12 cellular contexts compared by ENCODE assay signal in genomic region chr4:16893141-16893571, GRCh38. TPM values are rescaled to one million over a fixed set of nuclear protein-coding genes. Genes with fewer than 3 reads are reported as not detected.
DNase-seq lines count a peak whose midpoint lies in the region; ATAC-seq and TF ChIP-seq lines count a peak whose summit lies in the region.
"Had no signal": no experiment of that assay in that cellular context is flagged by ENCODE, and none has a peak within 500 bp of the region (broad histone marks: within the 10 kb centered on the region; RNA-seq: fewer than 3 reads in every experiment).

No MANE protein-coding gene starts in this region.

- no peak for DNase-seq in CD4-positive, alpha-beta T cell
- DNase-seq in IMR-90 = peak; percentile 34
- DNase-seq in endodermal cell = no peak
- DNase-seq: DND-41, NCI-H510A treated with DMSO at 0.1 percent for 48 hours had no signal

- H2AFZ ChIP-seq in IMR-90 (replicated peaks; ENCODE audit: low read length, poor library complexity) (no peak overlapping the region), neuron (ENCODE audit: low read depth, low read length) (peak overlapping the region; percentile 80)

- H3K36me3 Mint-ChIP-seq in CD4-positive, alpha-beta T cell (ENCODE audit: low read depth) = no peaks in the 10 kb centered on the region
- H3K36me3 Mint-ChIP-seq in endodermal cell (ENCODE audit: low read depth) = no peaks in the 10 kb centered on the region

- peak overlapping the region in 1 of 2 experiments; percentile 29; a peak in 2 of 4 replicates for H4K8ac ChIP-seq in IMR-90 (ENCODE audit: low read depth in 2 of 2, low read length in 2 of 2)

- intact Hi-C loops in CD4-positive, alpha-beta T cell (cut with DNase I, micrococcal nuclease) = no loop called here
- intact Hi-C loops in IMR-90 (cut with micrococcal nuclease) = loop anchor here (10.0 kb wide), 3 partner anchors 268 to 598 kb away; no protein-coding TSS in a partner anchor

- no peak for TF ChIP-seq POLR2A in IMR-90 (IDR thresholded peaks at IDR 0.05; ENCODE audit: low read depth, low read length)

- no peak for ATAC-seq in CD4-positive, alpha-beta T cell (ENCODE audit: poor library complexity)
- ATAC-seq in IMR-90 (ENCODE audit: low read depth) = no peak; the same call in 1 of the 2 replicates
- ATAC-seq in GM21786 (IDR thresholded peaks at IDR 0.05; ENCODE audit: unreplicated experiment) = no peak
- ATAC-seq in HG03280 (IDR thresholded peaks at IDR 0.05; ENCODE audit: unreplicated experiment) = no peak
- no peak for ATAC-seq in GM18858 (IDR thresholded peaks at IDR 0.05; ENCODE audit: unreplicated experiment)
- ATAC-seq in GM18517 (IDR thresholded peaks at IDR 0.05; ENCODE audit: unreplicated experiment) = no peak
- ATAC-seq: esophagus mucosa, K562 had no signal

- dilution Hi-C loops in IMR-90 (cut with HindIII; ENCODE audit: low sequenced_read_pairs, unreplicated experiment) = no loop called here

- peak overlapping the region; percentile 18; the same call in 1 of the 2 replicates for H3K56ac ChIP-seq in IMR-90 (ENCODE audit: extremely low read depth, insufficient read depth, low read length)

- H2BK5ac ChIP-seq in IMR-90 (ENCODE audit: low read depth, low read length, poor library complexity, severe bottlenecking) = peak overlapping the region; percentile 53

- no peaks in the 10 kb centered on the region for H3K36me3 ChIP-seq in IMR-90 (ENCODE audit: control insufficient read depth, insufficient read depth, low read length)
- H3K36me3 ChIP-seq in endodermal cell (ENCODE audit: control insufficient read depth, insufficient read depth, low read length) = no peaks in the 10 kb centered on the region
- H3K36me3 ChIP-seq in neuron (ENCODE audit: insufficient read depth, low read length) = no peaks in the 10 kb centered on the region

- BruUV-seq in IMR-90 (replicated peaks; lab: Mats Ljungman, UMichigan) = no TSS peak

- CTCF ChIA-PET in CD4-positive, alpha-beta T cell (lab: Charles Lee) = interaction anchor here (1.1 kb wide), 1 partner anchor 16 kb away, joined by 3 read pairs; no protein-coding TSS in a partner anchor
- CTCF ChIA-PET in IMR-90 (lab: Yijun Ruan, JAX) = interaction anchor here (0.7 to 1.5 kb wide), 3 partner anchors 18 to 35 kb away, joined by 3 to 5 read pairs (median 4); no protein-coding TSS in a partner anchor

- no peak overlapping the region for H3K14ac ChIP-seq in IMR-90 (replicated peaks; ENCODE audit: low read depth, low read length)

- H3K27ac Mint-ChIP-seq in CD4-positive, alpha-beta T cell = peak overlapping the region; percentile 66
- peak overlapping the region; percentile 81 for H3K27ac Mint-ChIP-seq in endodermal cell

- H3K9ac ChIP-seq in IMR-90 (ENCODE audit: low read depth, low read length) (0 out of 2 replicates have a peak overlapping the region, but pooled peaks have one; percentile 23), endodermal cell (ENCODE audit: extremely low read depth, low read length, poor library complexity, severe bottlenecking) (no peak overlapping the region)

- no peaks in the 10 kb centered on the region for H3K9me3 ChIP-seq in CD4-positive, alpha-beta T cell (ENCODE audit: control insufficient read depth, low read length)
- H3K9me3 ChIP-seq in IMR-90 (ENCODE audit: control insufficient read depth, insufficient read depth, low read length) = no peaks in the 10 kb centered on the region
- no peaks in the 10 kb centered on the region for H3K9me3 ChIP-seq in endodermal cell (ENCODE audit: control insufficient read depth, low read length)
- no peaks in the 10 kb centered on the region for H3K9me3 ChIP-seq in neuron (ENCODE audit: low read length)

- TF ChIP-seq RAD21 in IMR-90 (IDR thresholded peaks at IDR 0.05; ENCODE audit: low read length) = no peak

- peak overlapping the region; percentile 41; the same call in 1 of the 2 replicates for H4K5ac ChIP-seq in IMR-90 (ENCODE audit: low read depth, low read length)

- peaks cover 12% of the 10 kb centered on the region for H3K27me3 ChIP-seq in CD4-positive, alpha-beta T cell (ENCODE audit: control insufficient read depth, insufficient read depth, low read length)
- no peaks in the 10 kb centered on the region for H3K27me3 ChIP-seq in IMR-90 (ENCODE audit: control insufficient read depth, insufficient read depth, low read length)
- no peaks in the 10 kb centered on the region for H3K27me3 ChIP-seq in endodermal cell (ENCODE audit: control insufficient read depth, insufficient read depth, low read length, poor library complexity, severe bottlenecking)
- no peaks in the 10 kb centered on the region for H3K27me3 ChIP-seq in neuron (ENCODE audit: insufficient read depth, low read length)

- WGBS in IMR-90 (ENCODE audit: extremely low coverage in 2 of 2, insufficient read length in 1 of 2), 2 experiments = no CpG with 5 or more reads among the region's 1 CpG
- WGBS in endodermal cell (ENCODE audit: insufficient coverage in 1 of 2, insufficient read length in 1 of 2), 2 experiments = no CpG with 5 or more reads among the region's 1 CpG

- H3K27me3 Mint-ChIP-seq in CD4-positive, alpha-beta T cell = peaks cover 15% of the 10 kb centered on the region
- no peaks in the 10 kb centered on the region for H3K27me3 Mint-ChIP-seq in endodermal cell (ENCODE audit: insufficient read depth)

- no peak overlapping the region for H2BK20ac ChIP-seq in IMR-90 (ENCODE audit: low read depth, low read length)

- no peaks in the 10 kb centered on the region for H4K20me1 ChIP-seq in IMR-90 (ENCODE audit: insufficient read depth, low read length)

- POLR2A ChIA-PET in CD4-positive, alpha-beta T cell (lab: Charles Lee) = no interaction called here
- POLR2A ChIA-PET in IMR-90 (lab: Charles Lee; ENCODE audit: unreplicated experiment) = no interaction called here

- H3K4me1 Mint-ChIP-seq in CD4-positive, alpha-beta T cell (ENCODE audit: low read depth) = peaks cover 52% of the 10 kb centered on the region
- H3K4me1 Mint-ChIP-seq in endodermal cell = peaks cover 49% of the 10 kb centered on the region

- H3K79me1 ChIP-seq in IMR-90 (ENCODE audit: low read depth in 1 of 2, low read length in 2 of 2) = peaks cover 12 to 36% of the 10 kb centered on the region in 2 experiments; a peak in 3 of 4 replicates

- in situ Hi-C loops in IMR-90 (cut with MboI; ENCODE audit: low sequenced_read_pairs) = no loop called here

- H3K4me1 ChIP-seq in IMR-90 (ENCODE audit: control insufficient read depth, insufficient read depth, low read length) = peaks cover 1% of the 10 kb centered on the region; the same call in 1 of the 2 replicates
- peaks cover 3% of the 10 kb centered on the region for H3K4me1 ChIP-seq in endodermal cell (ENCODE audit: control insufficient read depth, insufficient read depth, low read length)
- peaks cover 42% of the 10 kb centered on the region for H3K4me1 ChIP-seq in neuron (ENCODE audit: insufficient read depth, low read length)

- H2BK15ac ChIP-seq in IMR-90 (ENCODE audit: low read depth, low read length) = no peak overlapping the region

- peak overlapping the region; percentile 31 for H3K4me3 Mint-ChIP-seq in CD4-positive, alpha-beta T cell
- peak overlapping the region; percentile 2 for H3K4me3 Mint-ChIP-seq in endodermal cell

- TF ChIP-seq CTCF in CD4-positive, alpha-beta T cell (IDR thresholded peaks at IDR 0.05) = no peak
- TF ChIP-seq CTCF in IMR-90 (conservative IDR thresholded peaks at IDR 0.05; ENCODE audit: low read depth, low read length) = no peak
- TF ChIP-seq CTCF in endodermal cell (conservative IDR thresholded peaks at IDR 0.05) = no peak

- peak overlapping the region; percentile 11; the same call in 1 of the 2 replicates for H3K23ac ChIP-seq in IMR-90 (ENCODE audit: low read depth, low read length)

- peak overlapping the region; percentile 59 for H3K18ac ChIP-seq in IMR-90 (ENCODE audit: low read depth, low read length)

- H3K9me3 Mint-ChIP-seq in CD4-positive, alpha-beta T cell = no peaks in the 10 kb centered on the region
- no peaks in the 10 kb centered on the region for H3K9me3 Mint-ChIP-seq in endodermal cell

- no peak overlapping the region for H2AK5ac ChIP-seq in IMR-90 (ENCODE audit: low read depth, low read length)

- H3K27ac ChIP-seq in CD4-positive, alpha-beta T cell (ENCODE audit: low read depth, low read length) = no peak overlapping the region
- H3K27ac ChIP-seq in IMR-90 (ENCODE audit: insufficient read depth, low read length) = peak overlapping the region; percentile 65; the same call in 1 of the 2 replicates
- peak overlapping the region; percentile 35 for H3K27ac ChIP-seq in endodermal cell (ENCODE audit: low read depth, low read length)

- H3K4me3 ChIP-seq in IMR-90 (ENCODE audit: insufficient read depth, low read depth, low read length) (peak overlapping the region; percentile 10; the same call in 1 of the 2 replicates), endodermal cell (ENCODE audit: low read length) (peak overlapping the region; percentile 51), neuron (ENCODE audit: low read length) (no peak overlapping the region)
- H3K4me3 ChIP-seq: K562 had no signal

- H4K91ac ChIP-seq in IMR-90 (ENCODE audit: insufficient read depth, low read depth, low read length) = no peak overlapping the region

- no peak overlapping the region; the same call in 1 of the 2 replicates for H3K4ac ChIP-seq in IMR-90 (ENCODE audit: low read depth, low read length)

- H3K4me2 ChIP-seq in IMR-90 (ENCODE audit: low read depth, low read length) = peak overlapping the region; percentile 74

- no peak overlapping the region for H2AK9ac ChIP-seq in IMR-90 (replicated peaks; ENCODE audit: low read depth, low read length, poor library complexity)

- peak overlapping the region; percentile 69; the same call in 1 of the 2 replicates for H2BK120ac ChIP-seq in IMR-90 (ENCODE audit: low read depth, low read length)

- H3K9me1 ChIP-seq in IMR-90 (ENCODE audit: insufficient read depth, low read length) = no peaks in the 10 kb centered on the region

TF ChIP-seq in IMR-90, 13 proteins besides CTCF, POLR2A, EP300 and RAD21:
- TF ChIP-seq MAZ (IDR thresholded peaks at IDR 0.05; ENCODE audit: borderline replicate concordance, low read depth, low read length) (no peak), SMC3 (IDR thresholded peaks at IDR 0.05; ENCODE audit: low read depth, low read length) (no peak), FOS (IDR thresholded peaks at IDR 0.05; ENCODE audit: low read depth, low read length) (no peak), MXI1 (IDR thresholded peaks at IDR 0.05; ENCODE audit: borderline replicate concordance, low read depth, low read length) (no peak), CHD1 (IDR thresholded peaks at IDR 0.05; ENCODE audit: low read depth, low read length) (no peak)

RNA-seq across cellular contexts. Expression of gene LDB2, which starts 5.3 kb away (rescaled TPM):
- not detected for total RNA-seq in CD4-positive, alpha-beta T cell
- total RNA-seq in IMR-90 (2012; rRNA removed) = 92.8 and 116 TPM in 2 replicates
- polyA plus RNA-seq in IMR-90 (2012; rRNA removed) = 54.7 and 67.9 TPM in 2 replicates
- polyA plus RNA-seq in IMR-90 (2012; cell fraction: cytosol; rRNA removed) = 46.8 and 76.7 TPM in 2 replicates
- polyA plus RNA-seq in IMR-90 (2012; cell fraction: nucleus; rRNA removed; ENCODE audit: low replicate concordance) = 29.8 and 111 TPM in 2 replicates
- total RNA-seq in endodermal cell = 10 to 100 TPM; 11.4 to 14.5 TPM
- 25.9 TPM for polyA plus RNA-seq in endodermal cell (2013, experiment 1 of 2)
- 26.5 TPM for polyA plus RNA-seq in endodermal cell (2013, experiment 2 of 2)

Comparison
In these comparisons a context has a peak if more than half of its experiments do, and no peak if none do; other contexts are left out.
1. RNA of gene LDB2, which starts 5.3 kb away (total RNA-seq): 92.8 to 116 TPM in IMR-90 and 11.4 to 14.5 TPM in endodermal cell; not detected in CD4-positive, alpha-beta T cell; every median in the first group is over 10 times any median in the second.